16 cellular contexts compared by ENCODE assay signal in the genomic region with DNA sequence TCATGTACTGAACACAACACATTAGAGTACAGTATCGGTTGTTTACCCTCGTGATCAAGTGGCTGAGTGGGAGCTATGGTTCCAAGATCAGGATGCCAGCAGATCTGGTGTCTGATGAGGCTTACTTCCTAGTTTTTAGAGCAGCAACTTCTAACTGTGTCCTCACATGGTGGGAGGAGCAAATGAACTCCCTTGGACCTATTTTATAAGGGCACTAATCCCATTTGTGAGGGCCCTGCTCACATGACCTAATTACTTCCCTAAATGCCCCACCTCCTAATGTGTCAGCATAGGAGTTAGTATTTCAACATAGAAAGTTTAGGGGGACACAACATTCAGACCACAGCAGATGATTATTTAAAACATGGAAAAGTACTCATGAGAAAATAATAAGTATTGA.
DNase-seq lines count a peak whose midpoint lies in the region; ATAC-seq and TF ChIP-seq lines count a peak whose summit lies in the region.
"Had no signal": no experiment of that assay in that cellular context is flagged by ENCODE, and none has a peak within 500 bp of the region (broad histone marks: within the 10 kb centered on the region; RNA-seq: fewer than 3 reads in every experiment).

No MANE protein-coding gene starts in this region.

- H3K4me1 ChIP-seq in foreskin keratinocyte = no peaks in the 10 kb centered on the region
- peaks cover 0 to 15% (median 3%) of the 10 kb centered on the region in 4 donors for H3K4me1 ChIP-seq in esophagus muscularis mucosa
- H3K4me1 ChIP-seq: tibial artery had no signal

- 89% methylated on average over 2 of the region's 2 CpGs for WGBS in esophagus muscularis mucosa

- intact Hi-C loops in esophagus muscularis mucosa (cut with DNase I) = no loop called here

- TF ChIP-seq EP300 in esophagus muscularis mucosa (IDR thresholded peaks at IDR 0.05) = no peak

- DNase-seq in activated T-cell treated with anti-CD3 and anti-CD28 coated beads, Interleukin-2, amount 50 U/mL, for 72 hours = no peak
- DNase-seq in activated T-cell treated with anti-CD3 and anti-CD28 coated beads, Interleukin-2, amount 50 U/mL, for 48 hours = no peak
- DNase-seq in KBM-7 (peak; percentile 92), foreskin keratinocyte (no peak), esophagus muscularis mucosa (ENCODE audit: extremely low spot score) (no peak)
- DNase-seq in natural killer cell treated with Interleukin-12 subunit alpha and Interleukin-12 subunit beta and Interleukin-15 and Interleukin-18, amount 100 ng/mL, for 72 hours (ENCODE audit: low spot score) = no peak
- DNase-seq: DMS53; effector CD8-positive, alpha-beta T cell; NCI-H2171; SK-N-SH; stimulated activated CD4-positive, alpha-beta T cell treated with anti-CD3 and anti-CD28 coated beads, Interleukin-15, amount 100 ng/mL, for 24 hours; tibial artery had no signal

- H3K27ac Mint-ChIP-seq in activated T-cell treated with anti-CD3 and anti-CD28 coated beads, Interleukin-2, amount 50 U/mL, for 72 hours = no peak overlapping the region
- peak overlapping the region; percentile 15 for H3K27ac Mint-ChIP-seq in activated T-helper 17 cell treated with anti-CD3 and anti-CD28 coated beads, Interleukin-2, amount 50 U/mL, for 72 hours
- H3K27ac Mint-ChIP-seq in natural killer cell treated with Interleukin-12 subunit alpha and Interleukin-12 subunit beta and Interleukin-15 and Interleukin-18, amount 100 ng/mL, for 72 hours = peak overlapping the region; percentile 17 to 58
- H3K27ac Mint-ChIP-seq: brain, progenitor cell of endocrine pancreas had no signal

- peaks cover 75% of the 10 kb centered on the region for H3K27me3 Mint-ChIP-seq in activated T-cell treated with anti-CD3 and anti-CD28 coated beads, Interleukin-2, amount 50 U/mL, for 72 hours (ENCODE audit: low read depth)
- peaks cover 16% of the 10 kb centered on the region for H3K27me3 Mint-ChIP-seq in activated T-helper 17 cell treated with anti-CD3 and anti-CD28 coated beads, Interleukin-2, amount 50 U/mL, for 72 hours
- no peaks in the 10 kb centered on the region for H3K27me3 Mint-ChIP-seq in natural killer cell treated with Interleukin-12 subunit alpha and Interleukin-12 subunit beta and Interleukin-15 and Interleukin-18, amount 100 ng/mL, for 72 hours

- peaks cover 12% of the 10 kb centered on the region for H3K27me3 ChIP-seq in foreskin keratinocyte
- H3K27me3 ChIP-seq in esophagus muscularis mucosa = peaks cover 0 to 17% (median 4%) of the 10 kb centered on the region in 4 donors

- H3K4me3 Mint-ChIP-seq in activated T-cell treated with anti-CD3 and anti-CD28 coated beads, Interleukin-2, amount 50 U/mL, for 72 hours = peak overlapping the region; percentile 23 to 59
- peak overlapping the region; percentile 58 for H3K4me3 Mint-ChIP-seq in activated T-helper 17 cell treated with anti-CD3 and anti-CD28 coated beads, Interleukin-2, amount 50 U/mL, for 72 hours
- H3K4me3 Mint-ChIP-seq in natural killer cell treated with Interleukin-12 subunit alpha and Interleukin-12 subunit beta and Interleukin-15 and Interleukin-18, amount 100 ng/mL, for 72 hours = peak overlapping the region; percentile 64

- TF ChIP-seq CTCF in foreskin keratinocyte (conservative IDR thresholded peaks at IDR 0.05) = no peak
- no peak for TF ChIP-seq CTCF in esophagus muscularis mucosa (IDR thresholded peaks at IDR 0.05)

- H3K4me1 Mint-ChIP-seq in activated T-cell treated with anti-CD3 and anti-CD28 coated beads, Interleukin-2, amount 50 U/mL, for 72 hours (ENCODE audit: low read depth) = peaks cover 18% of the 10 kb centered on the region
- H3K4me1 Mint-ChIP-seq in activated T-helper 17 cell treated with anti-CD3 and anti-CD28 coated beads, Interleukin-2, amount 50 U/mL, for 72 hours = no peaks in the 10 kb centered on the region
- H3K4me1 Mint-ChIP-seq in natural killer cell treated with Interleukin-12 subunit alpha and Interleukin-12 subunit beta and Interleukin-15 and Interleukin-18, amount 100 ng/mL, for 72 hours (ENCODE audit: low read depth in 2 of 2) = peaks cover 44 to 64% of the 10 kb centered on the region in 2 donors
- H3K4me1 Mint-ChIP-seq: brain had no signal

- peaks cover 0 to 13% (median 4%) of the 10 kb centered on the region in 4 donors for H3K9me3 ChIP-seq in esophagus muscularis mucosa
- H3K9me3 ChIP-seq: SK-N-SH had no signal

- peak overlapping the region in 2 of 4 donors; percentile 50 to 62 for H3K4me3 ChIP-seq in esophagus muscularis mucosa

- no peak overlapping the region for H3K27ac ChIP-seq in foreskin keratinocyte
- no peak overlapping the region for H3K27ac ChIP-seq in esophagus muscularis mucosa (replicated peaks in 1 of 4)
- H3K27ac ChIP-seq: tibial artery had no signal

- H3K9me3 Mint-ChIP-seq in activated T-cell treated with anti-CD3 and anti-CD28 coated beads, Interleukin-2, amount 50 U/mL, for 72 hours = peaks cover 3 to 4% of the 10 kb centered on the region in 2 donors
- peaks cover 7% of the 10 kb centered on the region for H3K9me3 Mint-ChIP-seq in activated T-helper 17 cell treated with anti-CD3 and anti-CD28 coated beads, Interleukin-2, amount 50 U/mL, for 72 hours
- peaks cover 3% of the 10 kb centered on the region for H3K9me3 Mint-ChIP-seq in natural killer cell treated with Interleukin-12 subunit alpha and Interleukin-12 subunit beta and Interleukin-15 and Interleukin-18, amount 100 ng/mL, for 72 hours

- in situ Hi-C loops in KBM-7 (cut with MboI; ENCODE audit: low pct_unique_long_range_greater_than_20kb, low sequenced_read_pairs) = no loop called here

- TF ChIP-seq POLR2A in esophagus muscularis mucosa (IDR thresholded peaks at IDR 0.05; ENCODE audit: low read depth) = no peak

- no peak for ATAC-seq in activated T-cell treated with anti-CD3 and anti-CD28 coated beads, Interleukin-2, amount 50 U/mL, for 72 hours (replicated peaks in 1 of 2)
- no peak for ATAC-seq in activated T-helper 17 cell treated with anti-CD3 and anti-CD28 coated beads, Interleukin-2, amount 50 U/mL, for 72 hours (replicated peaks)
- ATAC-seq in natural killer cell treated with Interleukin-12 subunit alpha and Interleukin-12 subunit beta and Interleukin-15 and Interleukin-18, amount 100 ng/mL, for 72 hours = no peak
- ATAC-seq in foreskin keratinocyte (no peak), HG03342 (IDR thresholded peaks at IDR 0.05; ENCODE audit: unreplicated experiment) (no peak)

- peaks cover 2 to 13% of the 10 kb centered on the region in 2 donors for H3K36me3 Mint-ChIP-seq in activated T-cell treated with anti-CD3 and anti-CD28 coated beads, Interleukin-2, amount 50 U/mL, for 72 hours (ENCODE audit: insufficient read depth in 2 of 2)
- H3K36me3 Mint-ChIP-seq in activated T-helper 17 cell treated with anti-CD3 and anti-CD28 coated beads, Interleukin-2, amount 50 U/mL, for 72 hours (ENCODE audit: low read depth) = no peaks in the 10 kb centered on the region
- peaks cover 6% of the 10 kb centered on the region for H3K36me3 Mint-ChIP-seq in natural killer cell treated with Interleukin-12 subunit alpha and Interleukin-12 subunit beta and Interleukin-15 and Interleukin-18, amount 100 ng/mL, for 72 hours
- H3K36me3 Mint-ChIP-seq: brain had no signal

- H3K36me3 ChIP-seq in esophagus muscularis mucosa = no peaks in the 10 kb centered on the region
